ENCODE assay signal across 17 cellular contexts in genomic region chr1:153466908-153467307, GRCh38. TPM values are rescaled to one million over a fixed set of nuclear protein-coding genes. Genes with fewer than 3 reads are reported as not detected.
"Had no signal": no experiment of that assay in that cellular context is flagged by ENCODE, and none has a peak within 500 bp of the region (broad histone marks: within the 10 kb centered on the region; RNA-seq: fewer than 3 reads in every experiment).

No MANE protein-coding gene starts in this region.

- H3K4me3 ChIP-seq: dorsolateral prefrontal cortex, neural progenitor cell, tibial nerve had no signal

- DNase-seq: activated CD4-positive, alpha-beta T cell treated with anti-CD3 and anti-CD28 coated beads, Interleukin-2, amount 50 U/mL, for 4 hours; activated naive CD4-positive, alpha-beta T cell treated with anti-CD3 and anti-CD28 coated beads, Interleukin-2, amount 50 U/mL, for 16 hours; activated T-cell treated with anti-CD3 and anti-CD28 coated beads, Interleukin-2, amount 50 U/mL, for 1 hour; amniotic stem cell; brain microvascular endothelial cell; dorsolateral prefrontal cortex; kidney; midbrain; right cardiac atrium; small intestine; T-helper 2 cell had no signal

- H3K27me3 ChIP-seq: brain microvascular endothelial cell, tibial nerve had no signal

- H3K36me3 ChIP-seq: brain microvascular endothelial cell, neural progenitor cell, tibial nerve had no signal

- H3K4me1 ChIP-seq: neural progenitor cell had no signal

- H3K36me3 Mint-ChIP-seq: neural progenitor cell had no signal

- ATAC-seq: activated CD4-positive, CD25-positive, alpha-beta regulatory T cell treated with anti-CD3 and anti-CD28 coated beads, Interleukin-2, amount 50 U/mL, for 24 hours; right cardiac atrium had no signal

- H3K27ac ChIP-seq: brain microvascular endothelial cell, neural progenitor cell, tibial nerve had no signal

- H3K9ac ChIP-seq: neural progenitor cell had no signal

- H3K9me3 Mint-ChIP-seq: neural progenitor cell had no signal

- H3K4me2 ChIP-seq: neural progenitor cell had no signal

- H3K27ac Mint-ChIP-seq: neural progenitor cell had no signal

- H3K4me3 Mint-ChIP-seq: neural progenitor cell had no signal

- H3K4me1 Mint-ChIP-seq: neural progenitor cell had no signal

RNA-seq across cellular contexts. Expression of gene S100A7, which starts 6.5 kb away (rescaled TPM):
- total RNA-seq: cerebellum, fibroblast of villous mesenchyme, kidney, liver, right cardiac atrium had no signal
- polyA plus RNA-seq: liver, right cardiac atrium, small intestine had no signal

RNA-seq across cellular contexts. Expression of gene S100A7A, which starts 50.6 kb away (rescaled TPM):
- total RNA-seq: cerebellum, dorsolateral prefrontal cortex, fibroblast of villous mesenchyme, kidney, liver, right cardiac atrium, tibial nerve had no signal
- polyA plus RNA-seq: liver, right cardiac atrium, small intestine had no signal
